Comparison of ENCODE assay signal across 8 cellular contexts in the genomic region with DNA sequence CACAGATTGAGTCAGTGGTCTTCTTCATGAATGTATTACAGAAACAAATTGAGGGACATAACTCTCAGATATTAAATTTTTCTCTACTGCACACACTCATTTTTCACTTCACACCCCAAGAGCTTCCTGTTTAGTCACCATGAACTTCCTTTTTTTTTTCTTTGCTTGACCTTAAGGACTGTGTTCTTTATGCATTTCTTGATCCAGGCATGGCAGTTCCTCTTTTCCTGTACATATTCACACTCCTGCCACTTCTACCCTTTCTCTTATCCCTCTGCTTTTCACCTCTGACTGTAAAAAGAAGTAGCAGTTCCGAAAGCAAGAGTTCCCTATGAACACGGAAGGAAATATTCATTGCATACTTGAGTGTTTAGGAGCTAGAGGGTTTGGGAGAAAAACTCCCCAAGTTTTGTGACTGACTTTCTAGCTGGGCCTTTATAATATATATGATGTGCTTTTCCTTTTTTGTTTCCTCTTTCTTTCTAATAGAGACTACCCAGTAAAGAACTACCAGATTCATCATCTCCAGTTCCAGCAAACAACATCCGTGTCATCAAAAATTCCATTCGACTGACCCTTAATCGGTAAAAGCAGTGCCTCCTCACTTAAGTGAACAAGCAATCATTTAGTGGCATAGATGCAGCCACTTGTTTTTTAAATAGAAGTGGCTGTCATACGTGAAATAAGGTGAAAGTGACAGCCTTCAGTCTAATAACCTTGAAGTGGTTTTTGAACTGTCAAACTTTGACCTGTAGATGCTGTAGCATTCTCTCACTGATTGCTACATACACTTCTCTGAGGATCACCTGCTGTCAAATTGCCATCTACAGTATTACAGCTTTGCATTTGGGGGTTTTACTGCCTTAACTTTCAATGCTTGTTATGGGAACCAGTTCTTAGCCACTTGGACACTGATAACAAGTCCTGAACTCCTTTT. TPM values are rescaled to one million over a fixed set of nuclear protein-coding genes. Genes with fewer than 3 reads are reported as not detected.
DNase-seq lines count a peak whose midpoint lies in the region; ATAC-seq and TF ChIP-seq lines count a peak whose summit lies in the region.
"Had no signal": no experiment of that assay in that cellular context is flagged by ENCODE, and none has a peak within 500 bp of the region (broad histone marks: within the 10 kb centered on the region; RNA-seq: fewer than 3 reads in every experiment).

No MANE protein-coding gene starts in this region.

- peak; percentile 66 to 80 for DNase-seq in HL-60 (ENCODE audit: low read depth in 1 of 2, low spot score in 1 of 2)
- DNase-seq in activated naive CD8-positive, alpha-beta T cell treated with anti-CD3 and anti-CD28 coated beads, Interleukin-2, amount 10 ng/mL, durations not matched to agents 7 days and 5 days: no peak
- DNase-seq in DMS53 (lab: John Stamatoyannopoulos, UW): no peak
- DNase-seq in transverse colon: no peak
- DNase-seq in body of pancreas: no peak
- DNase-seq: thyroid gland had no signal

- TF ChIP-seq CTCF in HL-60 (IDR thresholded peaks at IDR 0.05; ENCODE audit: insufficient read depth, low read length) (no peak), neutrophil (IDR thresholded peaks at IDR 0.05) (no peak), transverse colon (IDR thresholded peaks at IDR 0.05) (no peak), body of pancreas (IDR thresholded peaks at IDR 0.05) (no peak)

- TF ChIP-seq POLR2A in transverse colon (IDR thresholded peaks at IDR 0.05) (no peak), body of pancreas (IDR thresholded peaks at IDR 0.05) (peak in 1 of 3 donors; percentile 12)

- TF ChIP-seq EP300 in transverse colon (IDR thresholded peaks at IDR 0.05; ENCODE audit: low read depth): no peak

- peak; percentile 54 for ATAC-seq in GM18861 (IDR thresholded peaks at IDR 0.05; ENCODE audit: unreplicated experiment)
- no peak for ATAC-seq in activated naive CD8-positive, alpha-beta T cell treated with anti-CD3 and anti-CD28 coated beads, Interleukin-2, amount 10 ng/mL, durations not matched to agents 7 days and 5 days (ENCODE audit: low read depth)
- ATAC-seq in body of pancreas: no peak

- H3K4me1 ChIP-seq in neutrophil (ENCODE audit: control insufficient read depth in 1 of 2, insufficient read depth in 1 of 2, low read depth in 1 of 2, low read length in 1 of 2): peaks cover 23 to 24% of the 10 kb centered on the region in 2 experiments
- H3K4me1 ChIP-seq in transverse colon: no peaks in the 10 kb centered on the region
- no peaks in the 10 kb centered on the region for H3K4me1 ChIP-seq in body of pancreas
- H3K4me1 ChIP-seq: thyroid gland had no signal

- POLR2A ChIA-PET in activated naive CD8-positive, alpha-beta T cell treated with anti-CD3 and anti-CD28 coated beads, Interleukin-2, amount 10 ng/mL, durations not matched to agents 7 days and 5 days (lab: Charles Lee): interaction anchor here (0.7 kb wide), 2 partner anchors 84 to 85 kb away, joined by 3 read pairs; partner anchors contain the start of gene REL

- H3K27ac ChIP-seq in HL-60 (replicated peaks) (peak overlapping the region; percentile 69), neutrophil (peak overlapping the region; percentile 90), transverse colon (peak overlapping the region in 2 of 4 donors; percentile 29 to 59), body of pancreas (peak overlapping the region in 1 of 4 donors; percentile 61)
- H3K27ac ChIP-seq: thyroid gland had no signal

- peak overlapping the region; percentile 6 for H3K4me3 Mint-ChIP-seq in activated naive CD8-positive, alpha-beta T cell treated with anti-CD3 and anti-CD28 coated beads, Interleukin-2, amount 10 ng/mL, durations not matched to agents 7 days and 5 days

- intact Hi-C loops in transverse colon (cut with DNase I; ENCODE audit: low total_unique reads): no loop called here
- intact Hi-C loops in body of pancreas (cut with DNase I): loop anchor here (10.0 kb wide), 1 partner anchor 208 kb away; no protein-coding TSS in a partner anchor

- H3K4me3 ChIP-seq in HL-60 (replicated peaks; ENCODE audit: insufficient read depth, low read length) (no peak overlapping the region), neutrophil (ENCODE audit: low read depth in 1 of 2, low read length in 1 of 2) (peak overlapping the region in 1 of 2 experiments; percentile 6), transverse colon (no peak overlapping the region), body of pancreas (no peak overlapping the region)
- H3K4me3 ChIP-seq: thyroid gland had no signal

- H3K27ac Mint-ChIP-seq in activated naive CD8-positive, alpha-beta T cell treated with anti-CD3 and anti-CD28 coated beads, Interleukin-2, amount 10 ng/mL, durations not matched to agents 7 days and 5 days: peak overlapping the region; percentile 67

- H3K9me3 ChIP-seq in neutrophil (no peaks in the 10 kb centered on the region), transverse colon (no peaks in the 10 kb centered on the region), body of pancreas (no peaks in the 10 kb centered on the region)
- H3K9me3 ChIP-seq: thyroid gland had no signal

- no peaks in the 10 kb centered on the region for H3K9me3 Mint-ChIP-seq in activated naive CD8-positive, alpha-beta T cell treated with anti-CD3 and anti-CD28 coated beads, Interleukin-2, amount 10 ng/mL, durations not matched to agents 7 days and 5 days

- H3K27me3 Mint-ChIP-seq in activated naive CD8-positive, alpha-beta T cell treated with anti-CD3 and anti-CD28 coated beads, Interleukin-2, amount 10 ng/mL, durations not matched to agents 7 days and 5 days: no peaks in the 10 kb centered on the region

- in situ Hi-C loops in transverse colon (cut with MboI; ENCODE audit: low pct_ligation_motif_present in 1 of 4, low pct_unique_long_range_greater_than_20kb in 1 of 4, low sequenced_read_pairs in 3 of 4): loop anchor here in 2 of 4 donors (10.0 kb wide), 1 partner anchor 198 kb away; no protein-coding TSS in a partner anchor

- H3K4me1 Mint-ChIP-seq in activated naive CD8-positive, alpha-beta T cell treated with anti-CD3 and anti-CD28 coated beads, Interleukin-2, amount 10 ng/mL, durations not matched to agents 7 days and 5 days: peaks cover 9% of the 10 kb centered on the region

- peaks cover 21% of the 10 kb centered on the region for H3K36me3 Mint-ChIP-seq in activated naive CD8-positive, alpha-beta T cell treated with anti-CD3 and anti-CD28 coated beads, Interleukin-2, amount 10 ng/mL, durations not matched to agents 7 days and 5 days

- H3K27me3 ChIP-seq in HL-60 (ENCODE audit: insufficient read depth, poor library complexity, severe bottlenecking): no peaks in the 10 kb centered on the region
- no peaks in the 10 kb centered on the region for H3K27me3 ChIP-seq in neutrophil
- no peaks in the 10 kb centered on the region for H3K27me3 ChIP-seq in transverse colon
- no peaks in the 10 kb centered on the region for H3K27me3 ChIP-seq in body of pancreas
- H3K27me3 ChIP-seq: thyroid gland had no signal

- H3K36me3 ChIP-seq in neutrophil (peaks cover 59% of the 10 kb centered on the region), transverse colon (peaks cover 0 to 57% (median 15%) of the 10 kb centered on the region in 4 donors), body of pancreas (replicated peaks in 1 of 2; ENCODE audit: insufficient read depth in 1 of 2, low read depth in 2 of 2) (peaks cover 0 to 15% of the 10 kb centered on the region in 2 donors)

- WGBS in transverse colon (ENCODE audit: low coverage in 1 of 2), 2 donors: 74 to 81% methylated on average over 5 to 6 of the region's 6 CpGs
- WGBS in body of pancreas, 2 donors: 64 to 80% methylated on average over 6 of the region's 6 CpGs

RNA-seq across cellular contexts. Expression of gene PAPOLG, which starts 40.8 kb away (rescaled TPM):
- 10 to 100 TPM; 25.9 to 26.2 TPM for total RNA-seq in activated naive CD8-positive, alpha-beta T cell treated with anti-CD3 and anti-CD28 coated beads, Interleukin-2, amount 10 ng/mL, durations not matched to agents 7 days and 5 days
- 10 to 100 TPM in 3 of 4 donors, 1 to 10 TPM in 1; 6.0 to 16.5 (median 12.2) TPM for total RNA-seq in transverse colon
- total RNA-seq in body of pancreas: 1 to 10 TPM; 4.0 to 6.5 TPM

Comparison
In these comparisons a context has a peak if more than half of its experiments do, and no peak if none do; other contexts are left out.
1. DNase-seq: peak in HL-60 (2 of 2); none in activated naive CD8-positive, alpha-beta T cell treated with anti-CD3 and anti-CD28 coated beads, Interleukin-2, amount 10 ng/mL, durations not matched to agents 7 days and 5 days (single experiment), DMS53 (single experiment), transverse colon (single experiment) and body of pancreas (0 of 4).